21 cellular contexts compared by ENCODE assay signal in genomic region chr17:226773-227580, GRCh38. TPM values are rescaled to one million over a fixed set of nuclear protein-coding genes. Genes with fewer than 3 reads are reported as not detected.
DNase-seq lines count a peak whose midpoint lies in the region; ATAC-seq and TF ChIP-seq lines count a peak whose summit lies in the region.
"Had no signal": no experiment of that assay in that cellular context is flagged by ENCODE, and none has a peak within 500 bp of the region (broad histone marks: within the 10 kb centered on the region; RNA-seq: fewer than 3 reads in every experiment).

No MANE protein-coding gene starts in this region.

- H3K27me3 Mint-ChIP-seq in brain = peaks cover 11% of the 10 kb centered on the region
- H3K27me3 Mint-ChIP-seq: activated CD4-positive, alpha-beta memory T cell treated with anti-CD3 and anti-CD28 coated beads, Interleukin-2, amount 10 ng/mL, durations not matched to agents 7 days and 5 days; progenitor cell of endocrine pancreas had no signal

- H3K4me1 Mint-ChIP-seq in brain = peaks cover 43% of the 10 kb centered on the region
- H3K4me1 Mint-ChIP-seq: activated CD4-positive, alpha-beta memory T cell treated with anti-CD3 and anti-CD28 coated beads, Interleukin-2, amount 10 ng/mL, durations not matched to agents 7 days and 5 days; immature natural killer cell had no signal

- peak overlapping the region; percentile 8 to 87 (median 58) for H3K27ac Mint-ChIP-seq in brain
- H3K27ac Mint-ChIP-seq: activated CD4-positive, alpha-beta memory T cell treated with anti-CD3 and anti-CD28 coated beads, Interleukin-2, amount 10 ng/mL, durations not matched to agents 7 days and 5 days; activated T-helper 1 cell treated with anti-CD3 and anti-CD28 coated beads, Interleukin-12 subunit alpha, Interleukin-12 subunit beta, Interleukin-2, Interleukin-4 antibody, amounts not matched to agents 30 ng/mL and 10 ng/mL and 1 ng/mL, durations not matched to agents 14 hours and 24 hours and 36 hours; immature natural killer cell; progenitor cell of endocrine pancreas had no signal

- no peak for TF ChIP-seq CTCF in HEK293 (tag by site-specific recombination; IDR thresholded peaks at IDR 0.05)
- no peak for TF ChIP-seq CTCF in brain (conservative IDR thresholded peaks at IDR 0.05)
- no peak for TF ChIP-seq CTCF in GM13976 (IDR thresholded peaks at IDR 0.05; ENCODE audit: borderline replicate concordance, control extremely low read depth, extremely low read depth, insufficient read depth, missing control alignments)

- DNase-seq in left lobe of liver (ENCODE audit: low spot score) = peak; percentile 39
- peak; percentile 47 for DNase-seq in sciatic nerve (ENCODE audit: low spot score)
- no peak for DNase-seq in GM13976 (ENCODE audit: low spot score)
- DNase-seq: activated CD4-positive, alpha-beta memory T cell treated with anti-CD3 and anti-CD28 coated beads, Interleukin-2, amount 10 ng/mL, durations not matched to agents 7 days and 5 days; cortex of kidney; DMS79 treated with DMSO at 0.1 percent for 48 hours; immature natural killer cell; NCI-H510A treated with DMSO at 0.1 percent for 48 hours; Peyer's patch; SW 1271 had no signal

- CTCF ChIA-PET in HEK293 (lab: Yijun Ruan, JAX) = no interaction called here

- no peaks in the 10 kb centered on the region for H3K4me1 ChIP-seq in HEK293 (ENCODE audit: control insufficient read depth, insufficient read depth, low read length)
- H3K4me1 ChIP-seq: adrenal gland, gastroesophageal sphincter, Peyer's patch had no signal

- no peaks in the 10 kb centered on the region for H3K9me3 ChIP-seq in HEK293 (ENCODE audit: control insufficient read depth, insufficient read depth, low read depth, low read length)
- H3K9me3 ChIP-seq: adrenal gland, gastroesophageal sphincter, Peyer's patch had no signal

- H3K4me3 ChIP-seq in HEK293 (ENCODE audit: low read depth, low read length) = no peak overlapping the region
- H3K4me3 ChIP-seq: adrenal gland, gastroesophageal sphincter, Peyer's patch had no signal

- in situ Hi-C loops in GM13976 (cut with MboI; ENCODE audit: low sequenced_read_pairs, unreplicated experiment) = no loop called here

- H3K4me3 Mint-ChIP-seq in brain = peak overlapping the region in 2 of 5 experiments; percentile 58 to 66
- H3K4me3 Mint-ChIP-seq: activated CD4-positive, alpha-beta memory T cell treated with anti-CD3 and anti-CD28 coated beads, Interleukin-2, amount 10 ng/mL, durations not matched to agents 7 days and 5 days; activated T-helper 1 cell treated with anti-CD3 and anti-CD28 coated beads, Interleukin-12 subunit alpha, Interleukin-12 subunit beta, Interleukin-2, Interleukin-4 antibody, amounts not matched to agents 30 ng/mL and 10 ng/mL and 1 ng/mL, durations not matched to agents 14 hours and 24 hours and 36 hours; immature natural killer cell had no signal

- intact Hi-C loops in sciatic nerve (cut with DNase I) = no loop called here

- ATAC-seq in left lobe of liver (no peak), sciatic nerve (no peak), GM18858 (IDR thresholded peaks at IDR 0.05; ENCODE audit: unreplicated experiment) (no peak), HG02884 (IDR thresholded peaks at IDR 0.05; ENCODE audit: unreplicated experiment) (no peak)
- ATAC-seq: gastroesophageal sphincter had no signal

- no peaks in the 10 kb centered on the region for H3K36me3 ChIP-seq in HEK293 (ENCODE audit: control insufficient read depth in 2 of 2, insufficient read depth in 1 of 2, low read length in 2 of 2)
- H3K36me3 ChIP-seq: adrenal gland, gastroesophageal sphincter, Peyer's patch had no signal

- no peaks in the 10 kb centered on the region for H3K36me3 Mint-ChIP-seq in brain
- H3K36me3 Mint-ChIP-seq: immature natural killer cell had no signal

- POLR2A ChIA-PET in HEK293 (lab: Yijun Ruan, JAX) = no interaction called here

- H3K9me3 Mint-ChIP-seq in brain = peaks cover 0 to 5% (median 0%) of the 10 kb centered on the region in 5 experiments
- H3K9me3 Mint-ChIP-seq: activated CD4-positive, alpha-beta memory T cell treated with anti-CD3 and anti-CD28 coated beads, Interleukin-2, amount 10 ng/mL, durations not matched to agents 7 days and 5 days; activated T-helper 1 cell treated with anti-CD3 and anti-CD28 coated beads, Interleukin-12 subunit alpha, Interleukin-12 subunit beta, Interleukin-2, Interleukin-4 antibody, amounts not matched to agents 30 ng/mL and 10 ng/mL and 1 ng/mL, durations not matched to agents 14 hours and 24 hours and 36 hours; immature natural killer cell had no signal

- no peak overlapping the region for H3K27ac ChIP-seq in HEK293 (ENCODE audit: extremely low read depth, low read depth, low read length)
- H3K27ac ChIP-seq: adrenal gland, C4-2B, epithelial cell of prostate, gastroesophageal sphincter, Peyer's patch had no signal

TF ChIP-seq in HEK293, 187 proteins besides CTCF, POLR2A, EP300 and RAD21:
- TF ChIP-seq ZIC2 (tag by site-specific recombination; IDR thresholded peaks at IDR 0.05) = peak; percentile 26; the same call in 1 of the 2 replicates
- TF ChIP-seq PRDM6 (tag by site-specific recombination; IDR thresholded peaks at IDR 0.05) = no peak

RNA-seq across cellular contexts. Expression of gene DOC2B, which starts 45.5 kb away (rescaled TPM):
- polyA plus RNA-seq in brain (ENCODE audit: insufficient read depth, low read depth, low replicate concordance) = 5.5 TPM
- 0.68 TPM for total RNA-seq in left lobe of liver
- 27.2 TPM for total RNA-seq in sciatic nerve
- total RNA-seq: activated CD4-positive, alpha-beta memory T cell treated with anti-CD3 and anti-CD28 coated beads, Interleukin-2, amount 10 ng/mL, durations not matched to agents 7 days and 5 days; LHCN-M2 had no signal
- polyA plus RNA-seq: immature natural killer cell had no signal

Comparison
In these comparisons a context has a peak if more than half of its experiments do, and no peak if none do; other contexts are left out.
1. RNA of gene DOC2B, which starts 45.5 kb away (total RNA-seq): 27.2 TPM in sciatic nerve (single experiment); 0.68 TPM in left lobe of liver (single experiment); every median in the first group is over 10 times any median in the second.